8 cellular contexts compared by ENCODE assay signal in genomic region chr1:9235123-9235513, GRCh38. TPM values are rescaled to one million over a fixed set of nuclear protein-coding genes. Genes with fewer than 3 reads are reported as not detected.
DNase-seq lines count a peak whose midpoint lies in the region; ATAC-seq and TF ChIP-seq lines count a peak whose summit lies in the region.

No MANE protein-coding gene starts in this region.

- in situ Hi-C loops in ACHN (cut with HindIII; ENCODE audit: low pct_ligation_motif_present, low pct_unique_long_range_greater_than_20kb, low sequenced_read_pairs), result no loop called here

- H3K9me3 ChIP-seq in MG63, result no peaks in the 10 kb centered on the region

- H3K27me3 ChIP-seq in MG63 (no peaks in the 10 kb centered on the region), kidney epithelial cell (ENCODE audit: control insufficient read depth, insufficient read depth, low read length) (no peaks in the 10 kb centered on the region)

- H3K36me3 ChIP-seq in MG63, result peaks cover under 1% of the 10 kb centered on the region
- H3K36me3 ChIP-seq in kidney epithelial cell (ENCODE audit: control insufficient read depth, insufficient read depth, low read length), result no peaks in the 10 kb centered on the region

- no peak for ATAC-seq in HG02642 (IDR thresholded peaks at IDR 0.05; ENCODE audit: poor library complexity, unreplicated experiment)

- H3K27ac ChIP-seq in temporal lobe (ENCODE audit: low read depth, low read length), result peak overlapping the region; percentile 65

- TF ChIP-seq CTCF in GM12864 (IDR thresholded peaks at IDR 0.05; ENCODE audit: low read depth, low read length, missing control alignments), result no peak
- TF ChIP-seq CTCF in kidney epithelial cell (IDR thresholded peaks at IDR 0.05; ENCODE audit: insufficient read depth, low read length, poor library complexity, severe bottlenecking), result no peak

- DNase-seq in ACHN (peak; percentile 67), GM12864 (ENCODE audit: low read depth) (no peak), MG63 (peak; percentile 44), amniotic stem cell (lab: John Stamatoyannopoulos, UW) (peak; percentile 26), kidney epithelial cell (ENCODE audit: low read depth) (no peak), mucosa of gallbladder (ENCODE audit: low spot score) (no peak)

- H3K4me3 ChIP-seq in GM12864 (ENCODE audit: low read depth, low read length), result peak overlapping the region; percentile 87
- H3K4me3 ChIP-seq in MG63, result peak overlapping the region; percentile 59
- peak overlapping the region; percentile 64 for H3K4me3 ChIP-seq in kidney epithelial cell (ENCODE audit: low read depth, low read length)

RNA-seq across cellular contexts. Expression of gene H6PD, which starts 0.5 kb away (rescaled TPM):
- total RNA-seq in MG63 (2014; rRNA removed; shearing (Covaris generic); ENCODE audit: low replicate concordance), result 14.1 and 16.7 TPM in 2 replicates
- total RNA-seq in kidney epithelial cell (24.4 and 26.3 TPM in 2 replicates), temporal lobe (6.4 TPM), mucosa of gallbladder (45.6 TPM)

RNA-seq across cellular contexts. Expression of gene SPSB1, which starts 57.6 kb away (rescaled TPM):
- 6.4 and 11.4 TPM in 2 replicates for total RNA-seq in MG63 (2014; rRNA removed; shearing (Covaris generic); ENCODE audit: low replicate concordance)
- total RNA-seq in kidney epithelial cell, result 60.0 and 73.7 TPM in 2 replicates
- 3.0 TPM for total RNA-seq in temporal lobe
- 25.3 TPM for total RNA-seq in mucosa of gallbladder

Comparison
In these comparisons a context has a peak if more than half of its experiments do, and no peak if none do; other contexts are left out.
1. DNase-seq: peak in ACHN (single experiment), MG63 (single experiment) and amniotic stem cell (single experiment); none in GM12864 (single experiment), kidney epithelial cell (single experiment) and mucosa of gallbladder (single experiment).
2. Peak in every context shown above with its lines, with median percentiles within 50 percentile points of each other: H3K4me3 ChIP-seq.